14 cellular contexts compared by ENCODE assay signal in the genomic region with DNA sequence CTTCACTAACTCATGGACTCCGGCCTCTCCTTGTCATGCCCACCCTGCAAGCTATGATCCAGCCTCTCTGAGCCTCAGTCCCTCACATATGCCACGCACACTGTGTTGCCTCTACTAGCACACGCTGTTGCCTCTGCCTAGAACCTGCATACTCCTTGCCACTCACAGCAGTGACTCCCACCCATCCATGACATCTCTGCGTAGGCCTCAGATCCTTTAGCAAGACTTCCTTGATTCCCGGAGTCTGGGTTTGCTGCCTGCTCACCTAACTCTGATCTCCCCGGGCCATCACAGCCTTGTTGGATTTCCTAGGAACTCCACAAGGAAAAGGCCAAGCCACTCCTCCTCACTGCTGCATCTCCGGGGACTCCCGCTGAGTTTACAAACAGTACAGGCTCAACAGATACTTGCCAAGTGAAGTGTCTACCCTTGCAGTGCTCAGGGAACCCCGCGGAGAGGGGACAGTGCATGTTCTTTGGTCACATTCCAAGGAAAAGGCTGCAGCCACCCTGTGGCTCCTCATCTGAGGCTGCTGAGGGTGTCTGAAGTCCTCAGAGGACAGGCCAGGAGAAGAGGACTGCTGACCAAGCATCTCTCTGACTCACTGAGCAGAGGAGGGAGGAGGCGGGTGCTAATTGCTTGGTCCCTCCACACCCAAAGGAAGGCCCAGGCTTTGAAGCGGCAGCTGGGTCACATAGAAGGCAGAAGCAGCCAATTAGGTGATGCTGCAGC. TPM values are rescaled to one million over a fixed set of nuclear protein-coding genes. Genes with fewer than 3 reads are reported as not detected.
A peak's percentile ranks its signal among the peaks of the same experiment; 100 is the strongest.
DNase-seq lines count a peak whose midpoint lies in the region; ATAC-seq, FAIRE-seq and TF ChIP-seq lines count a peak whose summit lies in the region.
"Had no signal": no experiment of that assay in that cellular context is flagged by ENCODE, and none has a peak within 500 bp of the region (broad histone marks: within the 10 kb centered on the region; RNA-seq: fewer than 3 reads in every experiment).

No MANE protein-coding gene starts in this region.

- H3K27me3 Mint-ChIP-seq in effector memory CD8-positive, alpha-beta T cell = peaks cover 0 to 15% of the 10 kb centered on the region in 2 donors
- H3K27me3 Mint-ChIP-seq: dendritic cell treated with granulocyte-macrophage colony-stimulating factor and Interleukin-4, amounts not matched to agents 40 ng/mL and 50 ng/mL, for 4 days had no signal

- ATAC-seq in mucosa of descending colon = peak; percentile 45
- no peak for ATAC-seq in effector memory CD8-positive, alpha-beta T cell (replicated peaks)
- no peak for ATAC-seq in GM19395 (IDR thresholded peaks at IDR 0.05; ENCODE audit: unreplicated experiment)
- ATAC-seq: naive thymus-derived CD8-positive, alpha-beta T cell; stimulated activated naive CD8-positive, alpha-beta T cell treated with anti-CD3 and anti-CD28 coated beads, Interleukin-15, Interleukin-2, amounts not matched to agents 100 U/mL and 50 U/mL, for 24 hours had no signal

- H3K4me3 Mint-ChIP-seq in effector memory CD8-positive, alpha-beta T cell = no peak overlapping the region
- H3K4me3 Mint-ChIP-seq: dendritic cell treated with granulocyte-macrophage colony-stimulating factor and Interleukin-4, amounts not matched to agents 40 ng/mL and 50 ng/mL, for 4 days; naive thymus-derived CD8-positive, alpha-beta T cell had no signal

- intact Hi-C loops in mucosa of descending colon (cut with DNase I, micrococcal nuclease) = no loop called here

- peak overlapping the region; percentile 8 for H3K4me2 ChIP-seq in Loucy (ENCODE audit: low read depth, low read length, poor library complexity, severe bottlenecking)

- no peaks in the 10 kb centered on the region for H3K36me3 Mint-ChIP-seq in effector memory CD8-positive, alpha-beta T cell (ENCODE audit: insufficient read depth)
- H3K36me3 Mint-ChIP-seq: naive thymus-derived CD8-positive, alpha-beta T cell had no signal

- no peaks in the 10 kb centered on the region for H3K79me2 ChIP-seq in Loucy (ENCODE audit: insufficient read depth, low read length)

- H3K4me1 ChIP-seq in Loucy (ENCODE audit: insufficient read depth, low read length, poor library complexity, severe bottlenecking) (peaks cover 43% of the 10 kb centered on the region), mucosa of descending colon (ENCODE audit: low read depth) (peaks cover 5% of the 10 kb centered on the region)

- H4K20me1 ChIP-seq in Loucy (ENCODE audit: insufficient read depth, low read length, poor library complexity, severe bottlenecking) = no peaks in the 10 kb centered on the region

- H3K4me1 Mint-ChIP-seq in effector memory CD8-positive, alpha-beta T cell (ENCODE audit: low read depth in 2 of 2) = peaks cover 2% of the 10 kb centered on the region in 2 donors

- no peak overlapping the region for H2AFZ ChIP-seq in Loucy (ENCODE audit: low read length)

- no peaks in the 10 kb centered on the region for H3K9me3 Mint-ChIP-seq in effector memory CD8-positive, alpha-beta T cell
- H3K9me3 Mint-ChIP-seq: dendritic cell treated with granulocyte-macrophage colony-stimulating factor and Interleukin-4, amounts not matched to agents 40 ng/mL and 50 ng/mL, for 4 days; naive thymus-derived CD8-positive, alpha-beta T cell had no signal

- H3F3A ChIP-seq in Loucy (ENCODE audit: low read depth) = peaks cover 1% of the 10 kb centered on the region; the same call in 1 of the 2 replicates

- no peak overlapping the region for H3K9ac ChIP-seq in Loucy (ENCODE audit: low read depth, low read length, poor library complexity, severe bottlenecking)

- no peak for TF ChIP-seq POLR2A in GM12891 (IDR thresholded peaks at IDR 0.05; ENCODE audit: low read depth, low read length)

- H3K9me3 ChIP-seq in Loucy (ENCODE audit: insufficient read depth, low read depth, low read length) (no peaks in the 10 kb centered on the region), mucosa of descending colon (no peaks in the 10 kb centered on the region)

- peak; percentile 38 for DNase-seq in AG08396 (ENCODE audit: low spot score)
- DNase-seq in bronchial epithelial cell (ENCODE audit: low read depth) = peak; percentile 37
- DNase-seq in mucosa of descending colon = peak in 1 of 3 donors; percentile 6
- DNase-seq in effector memory CD8-positive, alpha-beta T cell = no peak
- no peak for DNase-seq in NCI-H748 (lab: John Stamatoyannopoulos, UW; ENCODE audit: unreplicated experiment)
- no peak for DNase-seq in GM12891 (ENCODE audit: insufficient read length, low spot score)
- DNase-seq: activated CD4-positive, alpha-beta T cell treated with anti-CD3 and anti-CD28 coated beads for 4 hours; naive thymus-derived CD8-positive, alpha-beta T cell; NCI-H774; stimulated activated naive CD8-positive, alpha-beta T cell treated with anti-CD3 and anti-CD28 coated beads, Interleukin-15, Interleukin-2, amounts not matched to agents 100 U/mL and 50 U/mL, for 24 hours had no signal

- no peak overlapping the region for H3K27ac Mint-ChIP-seq in effector memory CD8-positive, alpha-beta T cell
- H3K27ac Mint-ChIP-seq: dendritic cell treated with granulocyte-macrophage colony-stimulating factor and Interleukin-4, amounts not matched to agents 40 ng/mL and 50 ng/mL, for 4 days; naive thymus-derived CD8-positive, alpha-beta T cell had no signal

- H3K9me2 ChIP-seq in Loucy (replicated peaks; ENCODE audit: low read depth, low read length) = no peaks in the 10 kb centered on the region

- no peak for TF ChIP-seq CTCF in Loucy (conservative IDR thresholded peaks at IDR 0.05; ENCODE audit: low read length)
- no peak for TF ChIP-seq CTCF in bronchial epithelial cell (IDR thresholded peaks at IDR 0.05; ENCODE audit: insufficient read depth, low read length, severe bottlenecking)
- TF ChIP-seq CTCF in mucosa of descending colon (IDR thresholded peaks at IDR 0.05) = no peak

- FAIRE-seq in bronchial epithelial cell (lab: Jason Lieb, UNC) (peak; percentile 95), GM12891 (lab: Jason Lieb, UNC) (no peak)

- no peak overlapping the region for H3K4me3 ChIP-seq in Loucy (ENCODE audit: low read length, poor library complexity, severe bottlenecking)
- no peak overlapping the region for H3K4me3 ChIP-seq in bronchial epithelial cell (ENCODE audit: low read depth, low read length)
- no peak overlapping the region for H3K4me3 ChIP-seq in mucosa of descending colon
- H3K4me3 ChIP-seq: SK-N-MC had no signal

- H3K36me3 ChIP-seq in Loucy (ENCODE audit: insufficient read depth, low read length) (no peaks in the 10 kb centered on the region), bronchial epithelial cell (ENCODE audit: control insufficient read depth, insufficient read depth, low read length) (no peaks in the 10 kb centered on the region), mucosa of descending colon (ENCODE audit: low read depth) (no peaks in the 10 kb centered on the region)

- H3K27me3 ChIP-seq in Loucy (ENCODE audit: insufficient read depth, low read length, poor library complexity, severe bottlenecking) = peaks cover 6% of the 10 kb centered on the region
- H3K27me3 ChIP-seq in bronchial epithelial cell (ENCODE audit: control insufficient read depth, insufficient read depth, low read length) = no peaks in the 10 kb centered on the region

TF ChIP-seq in GM12891, 5 proteins besides CTCF, POLR2A, EP300 and RAD21:
- no peak for TF ChIP-seq POLR2AphosphoS5 (IDR thresholded peaks at IDR 0.05; ENCODE audit: low read depth, low read length)
- TF ChIP-seq SPI1 (IDR thresholded peaks at IDR 0.05; ENCODE audit: low read depth, low read length) = no peak
- no peak for TF ChIP-seq PAX5 (IDR thresholded peaks at IDR 0.05; ENCODE audit: insufficient read depth, low read length, severe bottlenecking)
- TF ChIP-seq POU2F2 (IDR thresholded peaks at IDR 0.05; ENCODE audit: low read depth, low read length) = no peak
- TF ChIP-seq TAF1 (IDR thresholded peaks at IDR 0.05; ENCODE audit: low read depth, low read length) = no peak

RNA-seq across cellular contexts. Expression of gene NAV2, which starts 42.4 kb away (rescaled TPM):
- total RNA-seq in bronchial epithelial cell (11.1 and 14.1 TPM in 2 replicates), mucosa of descending colon (10 to 100 TPM; 21.9 to 65.9 (median 30.9) TPM)
- 0.72 TPM for polyA plus RNA-seq in GM12891 (2012; ENCODE audit: low read depth, missing spikeins)

Comparison
In these comparisons a context has a peak if more than half of its experiments do, and no peak if none do; other contexts are left out.
1. DNase-seq: peak in AG08396 (single experiment) and bronchial epithelial cell (single experiment); none in effector memory CD8-positive, alpha-beta T cell (0 of 3), NCI-H748 (single experiment) and GM12891 (single experiment).